1 cellular context compared by ENCODE assay signal in the genomic region with DNA sequence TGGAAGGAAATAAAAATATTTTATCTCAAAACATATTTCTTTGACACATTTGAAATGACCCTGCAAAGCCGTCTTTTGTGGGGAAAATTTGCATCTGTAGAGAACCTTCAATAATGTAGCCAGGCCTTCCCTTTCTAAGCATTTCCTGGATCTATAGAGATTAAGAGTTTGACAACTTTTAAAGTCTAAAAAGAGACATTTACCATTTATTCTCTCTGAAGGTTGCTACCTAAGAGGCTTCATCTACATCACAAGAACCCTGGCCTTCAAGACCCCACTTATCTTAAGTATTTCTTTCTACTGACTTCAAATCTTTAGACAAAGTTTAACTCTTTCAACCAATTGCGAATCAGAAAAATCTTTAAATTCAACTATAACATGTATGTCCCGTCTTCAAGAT.
TF ChIP-seq lines count a peak whose summit lies in the region.

No MANE protein-coding gene starts in this region.

TF ChIP-seq in WTC11, 78 proteins besides CTCF, POLR2A, EP300 and RAD21:
- TF ChIP-seq RORB (CRISPR knock-in tag; IDR thresholded peaks at IDR 0.05) (no peak), ETV6 (CRISPR knock-in tag; IDR thresholded peaks at IDR 0.05) (no peak), GRHL2 (CRISPR knock-in tag; IDR thresholded peaks at IDR 0.05; ENCODE audit: insufficient replicate concordance, severe bottlenecking) (no peak), EMX1 (CRISPR knock-in tag; IDR thresholded peaks at IDR 0.05) (no peak), MXD4 (CRISPR knock-in tag; IDR thresholded peaks at IDR 0.05; ENCODE audit: borderline replicate concordance) (no peak), ZNF423 (CRISPR knock-in tag; IDR thresholded peaks at IDR 0.05) (no peak), NR2C2 (CRISPR knock-in tag; IDR thresholded peaks at IDR 0.05) (no peak), RELA (CRISPR knock-in tag; IDR thresholded peaks at IDR 0.05; ENCODE audit: borderline replicate concordance) (no peak), FOXP1 (CRISPR knock-in tag; IDR thresholded peaks at IDR 0.05; ENCODE audit: borderline replicate concordance) (no peak), ATF1 (CRISPR knock-in tag; IDR thresholded peaks at IDR 0.05) (no peak)
- TF ChIP-seq, protein P1, sequence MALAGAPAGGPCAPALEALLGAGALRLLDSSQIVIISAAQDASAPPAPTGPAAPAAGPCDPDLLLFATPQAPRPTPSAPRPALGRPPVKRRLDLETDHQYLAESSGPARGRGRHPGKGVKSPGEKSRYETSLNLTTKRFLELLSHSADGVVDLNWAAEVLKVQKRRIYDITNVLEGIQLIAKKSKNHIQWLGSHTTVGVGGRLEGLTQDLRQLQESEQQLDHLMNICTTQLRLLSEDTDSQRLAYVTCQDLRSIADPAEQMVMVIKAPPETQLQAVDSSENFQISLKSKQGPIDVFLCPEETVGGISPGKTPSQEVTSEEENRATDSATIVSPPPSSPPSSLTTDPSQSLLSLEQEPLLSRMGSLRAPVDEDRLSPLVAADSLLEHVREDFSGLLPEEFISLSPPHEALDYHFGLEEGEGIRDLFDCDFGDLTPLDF (CRISPR knock-in tag; IDR thresholded peaks at IDR 0.05): no peak
- TF ChIP-seq, protein P2, sequence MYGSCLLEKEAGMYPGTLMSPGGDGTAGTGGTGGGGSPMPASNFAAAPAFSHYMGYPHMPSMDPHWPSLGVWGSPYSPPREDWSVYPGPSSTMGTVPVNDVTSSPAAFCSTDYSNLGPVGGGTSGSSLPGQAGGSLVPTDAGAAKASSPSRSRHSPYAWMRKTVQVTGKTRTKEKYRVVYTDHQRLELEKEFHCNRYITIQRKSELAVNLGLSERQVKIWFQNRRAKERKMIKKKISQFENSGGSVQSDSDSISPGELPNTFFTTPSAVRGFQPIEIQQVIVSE (CRISPR knock-in tag; IDR thresholded peaks at IDR 0.05; ENCODE audit: borderline replicate concordance): no peak
- TF ChIP-seq, protein P3, sequence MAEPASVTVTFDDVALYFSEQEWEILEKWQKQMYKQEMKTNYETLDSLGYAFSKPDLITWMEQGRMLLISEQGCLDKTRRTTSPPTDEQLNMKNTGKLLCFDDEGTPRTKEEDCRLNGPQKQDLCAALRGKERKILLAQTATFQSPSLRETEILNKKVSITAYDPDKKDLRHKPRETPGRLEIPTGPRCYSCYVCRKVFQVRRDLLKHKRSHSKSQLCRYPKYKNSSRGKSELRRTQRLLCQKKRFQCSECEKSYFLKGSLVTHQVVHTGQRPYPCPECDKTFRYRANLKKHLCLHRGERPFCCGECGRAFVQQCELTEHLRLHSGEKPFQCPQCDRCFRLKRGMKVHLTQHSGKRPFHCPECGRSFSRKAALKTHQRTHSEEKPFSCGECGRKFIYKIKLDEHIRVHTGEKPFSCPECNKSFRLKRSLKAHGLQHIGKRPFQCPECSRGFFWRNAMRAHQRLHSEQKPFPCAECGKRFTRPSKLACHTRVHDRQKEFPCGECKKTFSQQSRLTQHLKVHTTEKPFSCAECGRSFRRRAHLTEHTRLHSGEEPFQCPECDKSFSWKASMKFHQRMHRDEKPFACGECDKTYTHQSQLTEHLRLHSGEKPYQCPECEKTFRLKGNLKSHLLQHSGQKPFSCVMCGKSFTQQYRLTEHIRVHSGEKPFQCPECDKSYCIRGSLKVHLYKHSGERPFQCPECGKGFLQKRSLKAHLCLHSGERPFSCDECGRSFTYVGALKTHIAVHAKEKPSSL (CRISPR knock-in tag; conservative IDR thresholded peaks at IDR 0.05): no peak
- TF ChIP-seq, protein P4, sequence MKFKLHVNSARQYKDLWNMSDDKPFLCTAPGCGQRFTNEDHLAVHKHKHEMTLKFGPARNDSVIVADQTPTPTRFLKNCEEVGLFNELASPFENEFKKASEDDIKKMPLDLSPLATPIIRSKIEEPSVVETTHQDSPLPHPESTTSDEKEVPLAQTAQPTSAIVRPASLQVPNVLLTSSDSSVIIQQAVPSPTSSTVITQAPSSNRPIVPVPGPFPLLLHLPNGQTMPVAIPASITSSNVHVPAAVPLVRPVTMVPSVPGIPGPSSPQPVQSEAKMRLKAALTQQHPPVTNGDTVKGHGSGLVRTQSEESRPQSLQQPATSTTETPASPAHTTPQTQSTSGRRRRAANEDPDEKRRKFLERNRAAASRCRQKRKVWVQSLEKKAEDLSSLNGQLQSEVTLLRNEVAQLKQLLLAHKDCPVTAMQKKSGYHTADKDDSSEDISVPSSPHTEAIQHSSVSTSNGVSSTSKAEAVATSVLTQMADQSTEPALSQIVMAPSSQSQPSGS (CRISPR knock-in tag; IDR thresholded peaks at IDR 0.05; ENCODE audit: borderline replicate concordance, low read depth): no peak
- TF ChIP-seq, protein P5, sequence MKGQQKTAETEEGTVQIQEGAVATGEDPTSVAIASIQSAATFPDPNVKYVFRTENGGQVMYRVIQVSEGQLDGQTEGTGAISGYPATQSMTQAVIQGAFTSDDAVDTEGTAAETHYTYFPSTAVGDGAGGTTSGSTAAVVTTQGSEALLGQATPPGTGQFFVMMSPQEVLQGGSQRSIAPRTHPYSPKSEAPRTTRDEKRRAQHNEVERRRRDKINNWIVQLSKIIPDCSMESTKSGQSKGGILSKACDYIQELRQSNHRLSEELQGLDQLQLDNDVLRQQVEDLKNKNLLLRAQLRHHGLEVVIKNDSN (CRISPR knock-in tag; IDR thresholded peaks at IDR 0.05): no peak
TF ChIP-seq in WTC11: peak in this region for 0.
